In genomic region chr11:106457727-106458126, GRCh38 we compare ENCODE assay signal across 18 cellular contexts.
DNase-seq lines count a peak whose midpoint lies in the region; ATAC-seq and TF ChIP-seq lines count a peak whose summit lies in the region.
"Had no signal": no experiment of that assay in that cellular context is flagged by ENCODE, and none has a peak within 500 bp of the region (broad histone marks: within the 10 kb centered on the region; RNA-seq: fewer than 3 reads in every experiment).

No MANE protein-coding gene starts in this region.

- H3K4me2 ChIP-seq in osteoblast (ENCODE audit: insufficient read depth, low read length), result peak overlapping the region; percentile 37
- H3K4me2 ChIP-seq: smooth muscle cell had no signal

- no peak for TF ChIP-seq EP300 in gastroesophageal sphincter (IDR thresholded peaks at IDR 0.05)

- H2AFZ ChIP-seq in osteoblast (ENCODE audit: low read length), result no peak overlapping the region

- no peaks in the 10 kb centered on the region for H3K79me2 ChIP-seq in osteoblast (ENCODE audit: insufficient read depth, low read length)

- intact Hi-C loops in Calu3 (cut with micrococcal nuclease; ENCODE audit: unreplicated experiment), result no loop called here

- WGBS in gastroesophageal sphincter (ENCODE audit: low coverage in 1 of 2), 2 donors, result 35 to 58% methylated on average over 1 of the region's 1 CpG

- TF ChIP-seq CTCF in RWPE1 (conservative IDR thresholded peaks at IDR 0.05; ENCODE audit: low read depth), result no peak
- no peak for TF ChIP-seq CTCF in epithelial cell of proximal tubule (conservative IDR thresholded peaks at IDR 0.05; ENCODE audit: low read depth, low read length)
- no peak for TF ChIP-seq CTCF in osteoblast (IDR thresholded peaks at IDR 0.05; ENCODE audit: extremely low read depth, low read depth, low read length)
- TF ChIP-seq CTCF in Calu3 (IDR thresholded peaks at IDR 0.05; ENCODE audit: unreplicated experiment), result no peak
- no peak for TF ChIP-seq CTCF in gastroesophageal sphincter (IDR thresholded peaks at IDR 0.05)

- no peaks in the 10 kb centered on the region for H3K4me1 Mint-ChIP-seq in Calu3 (ENCODE audit: low read depth, unreplicated experiment)

- no peaks in the 10 kb centered on the region for H3K27me3 Mint-ChIP-seq in Calu3 (ENCODE audit: unreplicated experiment)

- H3K27me3 ChIP-seq in osteoblast (ENCODE audit: insufficient read depth, low read length) (no peaks in the 10 kb centered on the region), gastroesophageal sphincter (no peaks in the 10 kb centered on the region)
- H3K27me3 ChIP-seq: colonic mucosa, esophagus muscularis mucosa, tibial nerve had no signal

- peaks cover 3% of the 10 kb centered on the region for H3K9me3 Mint-ChIP-seq in Calu3 (ENCODE audit: low read depth, unreplicated experiment)

- no peak overlapping the region for H3K27ac ChIP-seq in RWPE1
- peak overlapping the region; percentile 83 for H3K27ac ChIP-seq in osteoblast (ENCODE audit: low read depth, low read length)
- H3K27ac ChIP-seq in gastroesophageal sphincter, result no peak overlapping the region
- H3K27ac ChIP-seq: colonic mucosa, esophagus muscularis mucosa, tibial nerve had no signal

- no peaks in the 10 kb centered on the region for H4K20me1 ChIP-seq in osteoblast (ENCODE audit: insufficient read depth, low read length)

- no peak overlapping the region for H3K4me3 Mint-ChIP-seq in Calu3 (ENCODE audit: low read depth, unreplicated experiment)

- H3K4me1 ChIP-seq in osteoblast (ENCODE audit: insufficient read depth, low read length) (peaks cover 30% of the 10 kb centered on the region), gastroesophageal sphincter (no peaks in the 10 kb centered on the region)
- H3K4me1 ChIP-seq: colonic mucosa, esophagus muscularis mucosa had no signal

- ATAC-seq in gastroesophageal sphincter (no peak), GM21825 (IDR thresholded peaks at IDR 0.05; ENCODE audit: unreplicated experiment) (no peak), HG02623 (IDR thresholded peaks at IDR 0.05; ENCODE audit: unreplicated experiment) (no peak)
- ATAC-seq: left ventricle myocardium superior had no signal

- no peak for TF ChIP-seq POLR2A in gastroesophageal sphincter (IDR thresholded peaks at IDR 0.05)

- H3K36me3 Mint-ChIP-seq in Calu3 (ENCODE audit: insufficient read depth, unreplicated experiment), result no peaks in the 10 kb centered on the region

- H3K36me3 ChIP-seq in osteoblast (ENCODE audit: insufficient read depth, low read length) (no peaks in the 10 kb centered on the region), gastroesophageal sphincter (no peaks in the 10 kb centered on the region)
- H3K36me3 ChIP-seq: colonic mucosa, esophagus muscularis mucosa, tibial nerve had no signal

- no TSS peak for BruUV-seq in Calu3 (replicated peaks; lab: Mats Ljungman, UMichigan)

- POLR2A ChIA-PET in RWPE1 (lab: Yijun Ruan, JAX; ENCODE audit: low non-redundant PET), result no interaction called here

- H3K9me3 ChIP-seq in osteoblast (ENCODE audit: low read depth, low read length) (no peaks in the 10 kb centered on the region), gastroesophageal sphincter (peaks cover 0 to 3% (median 0%) of the 10 kb centered on the region in 3 donors)
- H3K9me3 ChIP-seq: colonic mucosa had no signal

- DNase-seq in GM03348 (ENCODE audit: low spot score), result peak; percentile 34
- peak; percentile 60 for DNase-seq in RWPE1 (ENCODE audit: low spot score)
- DNase-seq in epithelial cell of proximal tubule (ENCODE audit: low read depth), result peak; percentile 30
- peak; percentile 79 for DNase-seq in osteoblast (ENCODE audit: insufficient read length, low spot score, missing footprints)
- DNase-seq in Calu3, result no peak
- DNase-seq: activated CD4-positive, CD25-positive, alpha-beta regulatory T cell treated with anti-CD3 and anti-CD28 coated beads, Interleukin-2, amount 50 U/mL, for 72 hours; amygdala; colonic mucosa; left ventricle myocardium superior; NCI-H1436 treated with DMSO at 0.1 percent for 48 hours; SHP77 treated with DMSO at 0.1 percent for 48 hours had no signal

- no peak overlapping the region for H3K27ac Mint-ChIP-seq in Calu3 (ENCODE audit: unreplicated experiment)
- H3K27ac Mint-ChIP-seq: activated T-helper 2 cell treated with anti-CD3 and anti-CD28 coated beads, Interferon-gamma antibody, Interleukin-2, Interleukin-4, amounts not matched to agents 10 μg/mL and 5 μg/mL and 100 μg/mL, durations not matched to agents 14 hours and 24 hours and 36 hours had no signal

- H3K4me3 ChIP-seq in epithelial cell of proximal tubule (ENCODE audit: low read depth, low read length), result no peak overlapping the region
- no peak overlapping the region for H3K4me3 ChIP-seq in osteoblast (ENCODE audit: insufficient read depth, low read length)
- no peak overlapping the region for H3K4me3 ChIP-seq in gastroesophageal sphincter
- H3K4me3 ChIP-seq: colonic mucosa, esophagus muscularis mucosa, smooth muscle cell, tibial nerve had no signal

- CTCF ChIA-PET in RWPE1 (lab: Yijun Ruan, JAX) (no interaction called here), Calu3 (lab: Charles Lee) (no interaction called here)
